25 cellular contexts compared by ENCODE assay signal in the genomic region with DNA sequence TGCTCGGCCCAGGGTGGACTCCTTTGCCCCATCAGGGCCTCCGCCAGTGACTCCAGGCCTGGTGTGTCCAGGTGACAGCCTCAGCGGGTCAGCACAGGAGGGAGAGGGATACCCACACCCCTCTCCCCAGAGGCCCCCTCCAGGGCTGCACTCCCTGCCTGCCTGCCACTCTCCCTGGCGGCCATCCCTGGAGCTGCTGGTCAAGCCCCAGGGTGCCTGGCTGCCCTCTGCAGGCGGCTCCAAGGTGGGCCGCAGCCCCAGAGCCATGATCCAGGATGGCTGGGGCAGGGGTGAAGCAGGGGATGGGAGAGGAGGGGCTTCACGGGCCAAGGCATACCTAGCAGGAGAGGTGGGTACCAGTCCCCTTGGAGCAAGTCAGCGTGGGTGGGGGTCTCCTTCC. TPM values are rescaled to one million over a fixed set of nuclear protein-coding genes. Genes with fewer than 3 reads are reported as not detected.
DNase-seq lines count a peak whose midpoint lies in the region; ATAC-seq and TF ChIP-seq lines count a peak whose summit lies in the region.
"Had no signal": no experiment of that assay in that cellular context is flagged by ENCODE, and none has a peak within 500 bp of the region (broad histone marks: within the 10 kb centered on the region; RNA-seq: fewer than 3 reads in every experiment).

No MANE protein-coding gene starts in this region.

- DNase-seq in ELF-1 (ENCODE audit: low read depth, low spot score) (peak; percentile 40), neural progenitor cell (ENCODE audit: low spot score) (peak; percentile 56), middle frontal gyrus (ENCODE audit: extremely low spot score, low spot score) (no peak), suprapubic skin (ENCODE audit: low spot score in 2 of 2) (no peak)
- DNase-seq: ACHN; activated CD8-positive, alpha-beta T cell treated with anti-CD3 and anti-CD28 coated beads for 36 hours; activated effector memory CD4-positive, alpha-beta T cell treated with anti-CD3 and anti-CD28 coated beads, Interleukin-2, amount 50 U/mL, for 16 hours; activated T-cell treated with anti-CD3 and anti-CD28 coated beads for 4 hours; Calu3; glutamatergic neuron; kidney; NCI-H146; NK-92 treated with Interleukin-12 subunit alpha and Interleukin-12 subunit beta, amount 100 ng/mL, for 24 hours; T-cell had no signal

- 91% methylated on average over 2 of the region's 8 CpGs for WGBS in suprapubic skin

- H3K27me3 Mint-ChIP-seq in neural progenitor cell (ENCODE audit: insufficient read depth, low read depth) = peaks cover 16% of the 10 kb centered on the region
- H3K27me3 Mint-ChIP-seq: activated CD8-positive, alpha-beta T cell treated with anti-CD3 and anti-CD28 coated beads for 36 hours; T-cell had no signal

- H3K4me3 ChIP-seq in OCI-LY3 (ENCODE audit: low read length) = no peak overlapping the region
- no peak overlapping the region for H3K4me3 ChIP-seq in neural progenitor cell
- H3K4me3 ChIP-seq in suprapubic skin = no peak overlapping the region
- H3K4me3 ChIP-seq: lung, SJSA1 had no signal

- no peak overlapping the region for H3K27ac Mint-ChIP-seq in neural progenitor cell
- H3K27ac Mint-ChIP-seq: activated CD8-positive, alpha-beta T cell treated with anti-CD3 and anti-CD28 coated beads for 36 hours; T-cell had no signal

- H3K79me2 ChIP-seq in OCI-LY3 (ENCODE audit: low read length) = no peaks in the 10 kb centered on the region
- H3K79me2 ChIP-seq in neural progenitor cell (ENCODE audit: low read depth) = peaks cover 22% of the 10 kb centered on the region

- TF ChIP-seq POLR2A in suprapubic skin (IDR thresholded peaks at IDR 0.05) = no peak

- H3K4me1 ChIP-seq in OCI-LY3 (ENCODE audit: low read length) (no peaks in the 10 kb centered on the region), neural progenitor cell (peaks cover 52% of the 10 kb centered on the region), suprapubic skin (peaks cover 17% of the 10 kb centered on the region)

- H3K9me3 Mint-ChIP-seq in neural progenitor cell = no peaks in the 10 kb centered on the region
- H3K9me3 Mint-ChIP-seq: activated CD8-positive, alpha-beta T cell treated with anti-CD3 and anti-CD28 coated beads for 36 hours; dendritic cell treated with granulocyte-macrophage colony-stimulating factor and Interleukin-4, amounts not matched to agents 40 ng/mL and 50 ng/mL, for 4 days; T-cell had no signal

- H4K20me1 ChIP-seq in OCI-LY3 (ENCODE audit: insufficient read depth, low read length) (no peaks in the 10 kb centered on the region), neural progenitor cell (ENCODE audit: low read depth) (peaks cover 84% of the 10 kb centered on the region)

- H3K4me2 ChIP-seq in OCI-LY3 (ENCODE audit: low read length) (no peak overlapping the region), neural progenitor cell (peak overlapping the region; percentile 68)
- H3K4me2 ChIP-seq: KMS-11 had no signal

- peaks cover 41% of the 10 kb centered on the region for H3F3A ChIP-seq in neural progenitor cell (ENCODE audit: low read depth)

- ATAC-seq in HG03378 (IDR thresholded peaks at IDR 0.05; ENCODE audit: unreplicated experiment) = no peak
- ATAC-seq in GM18517 (IDR thresholded peaks at IDR 0.05; ENCODE audit: unreplicated experiment) = no peak
- ATAC-seq: activated CD4-positive, CD25-positive, alpha-beta regulatory T cell treated with anti-CD3 and anti-CD28 coated beads, Interleukin-2, amount 50 U/mL, for 24 hours; activated CD8-positive, alpha-beta T cell treated with anti-CD3 and anti-CD28 coated beads for 36 hours; Panc1; T-cell had no signal

- H3K9ac ChIP-seq in OCI-LY3 (ENCODE audit: low read length) (no peak overlapping the region), neural progenitor cell (peak overlapping the region; percentile 30)
- H3K9ac ChIP-seq: KMS-11 had no signal

- no peak overlapping the region for H3K4me3 Mint-ChIP-seq in neural progenitor cell
- H3K4me3 Mint-ChIP-seq: activated CD8-positive, alpha-beta T cell treated with anti-CD3 and anti-CD28 coated beads for 36 hours; dendritic cell treated with granulocyte-macrophage colony-stimulating factor and Interleukin-4, amounts not matched to agents 40 ng/mL and 50 ng/mL, for 4 days; T-cell had no signal

- H2AFZ ChIP-seq in OCI-LY3 (ENCODE audit: low read depth, low read length) (no peak overlapping the region), neural progenitor cell (replicated peaks) (no peak overlapping the region)

- no peaks in the 10 kb centered on the region for H3K27me3 ChIP-seq in OCI-LY3 (ENCODE audit: low read depth, low read length)
- H3K27me3 ChIP-seq in neural progenitor cell = peaks cover 23% of the 10 kb centered on the region
- no peaks in the 10 kb centered on the region for H3K27me3 ChIP-seq in suprapubic skin

- H3K27ac ChIP-seq in OCI-LY3 (ENCODE audit: low read length) (no peak overlapping the region), cingulate gyrus (ENCODE audit: low read depth, low read length) (peak overlapping the region; percentile 90), neural progenitor cell (peak overlapping the region; percentile 77), suprapubic skin (no peak overlapping the region)
- H3K27ac ChIP-seq: KMS-11, SJSA1 had no signal

- no peak for TF ChIP-seq EP300 in suprapubic skin (IDR thresholded peaks at IDR 0.05)

- peaks cover 22% of the 10 kb centered on the region for H3K4me1 Mint-ChIP-seq in neural progenitor cell

- no peaks in the 10 kb centered on the region for H3K9me3 ChIP-seq in OCI-LY3 (ENCODE audit: insufficient read depth, low read length)
- H3K9me3 ChIP-seq in neural progenitor cell (ENCODE audit: low read depth) = no peaks in the 10 kb centered on the region
- no peaks in the 10 kb centered on the region for H3K9me3 ChIP-seq in suprapubic skin
- H3K9me3 ChIP-seq: SJSA1 had no signal

- no peaks in the 10 kb centered on the region for H3K36me3 Mint-ChIP-seq in neural progenitor cell
- H3K36me3 Mint-ChIP-seq: T-cell had no signal

- 0 out of 2 replicates have a peak, but pooled peaks have one; percentile 6 for TF ChIP-seq CTCF in OCI-LY3 (IDR thresholded peaks at IDR 0.05; ENCODE audit: low read depth, low read length)
- peak; percentile 28 for TF ChIP-seq CTCF in neural progenitor cell (IDR thresholded peaks at IDR 0.05)
- TF ChIP-seq CTCF in suprapubic skin (IDR thresholded peaks at IDR 0.05) = no peak

- no peaks in the 10 kb centered on the region for H3K36me3 ChIP-seq in OCI-LY3 (replicated peaks; ENCODE audit: low read depth, low read length)
- no peaks in the 10 kb centered on the region for H3K36me3 ChIP-seq in neural progenitor cell
- H3K36me3 ChIP-seq in suprapubic skin = no peaks in the 10 kb centered on the region
- H3K36me3 ChIP-seq: SJSA1 had no signal

RNA-seq across cellular contexts. Expression of a gene that starts 3.8 kb away (rescaled TPM):
- total RNA-seq in neural progenitor cell (ENCODE audit: low replicate concordance) = 9.6 and 27.4 TPM in 2 replicates
- 10 to 100 TPM in 3 of 4 donors, 1 to 10 TPM in 1; 9.0 to 19.9 (median 12.0) TPM for total RNA-seq in suprapubic skin

RNA-seq across cellular contexts. Expression of a gene that starts 22.0 kb away (rescaled TPM):
- total RNA-seq in neural progenitor cell (ENCODE audit: low replicate concordance) = 0.19 TPM in 1 of 2 replicates, not detected in the other
- under 1 TPM in 1 of 4 donors, not detected in 3; 0.30 TPM for total RNA-seq in suprapubic skin
- total RNA-seq: endothelial cell of umbilical vein, SJSA1 had no signal

RNA-seq across cellular contexts. Expression of a gene that starts 28.3 kb away (rescaled TPM):
- 0.47 and 10.7 TPM in 2 replicates for total RNA-seq in neural progenitor cell (ENCODE audit: low replicate concordance)
- 10 to 100 TPM; 11.0 to 33.1 (median 19.7) TPM for total RNA-seq in suprapubic skin

RNA-seq across cellular contexts. Expression of a gene that starts 41.8 kb away (rescaled TPM):
- total RNA-seq in neural progenitor cell (ENCODE audit: low replicate concordance) = 5.1 and 16.0 TPM in 2 replicates
- total RNA-seq in suprapubic skin = 10 to 100 TPM; 19.5 to 27.6 (median 23.8) TPM

Comparison
In these comparisons a context has a peak if more than half of its experiments do, and no peak if none do; other contexts are left out.
1. DNase-seq: peak in ELF-1 (single experiment) and neural progenitor cell (single experiment); none in middle frontal gyrus (single experiment) and suprapubic skin (0 of 2).
2. H3K27ac ChIP-seq: peak in cingulate gyrus (single experiment) and neural progenitor cell (single experiment); none in OCI-LY3 (single experiment) and suprapubic skin (single experiment).
3. CTCF ChIP-seq: peak in OCI-LY3 (single experiment) and neural progenitor cell (single experiment); none in suprapubic skin (0 of 2).